ENCODE assay signal across 21 cellular contexts in genomic region chr17:75224983-75225382, GRCh38. TPM values are rescaled to one million over a fixed set of nuclear protein-coding genes. Genes with fewer than 3 reads are reported as not detected.
DNase-seq lines count a peak whose midpoint lies in the region; ATAC-seq, FAIRE-seq and TF ChIP-seq lines count a peak whose summit lies in the region.
"Had no signal": no experiment of that assay in that cellular context is flagged by ENCODE, and none has a peak within 500 bp of the region (broad histone marks: within the 10 kb centered on the region; RNA-seq: fewer than 3 reads in every experiment).

No MANE protein-coding gene starts in this region.

- no peak overlapping the region for H3K4me3 ChIP-seq in K562
- H3K4me3 ChIP-seq: GM23248, PC-9 had no signal

- ATAC-seq in K562 (no peak), esophagus mucosa (peak; percentile 9)

- WGBS in K562 (ENCODE audit: insufficient coverage, low coverage, missing lambda C conversion rate): 88% methylated on average over 12 of the region's 12 CpGs

- FAIRE-seq in K562 (lab: Jason Lieb, UNC): no peak
- FAIRE-seq: D721Med had no signal

- no peaks in the 10 kb centered on the region for H3K9me1 ChIP-seq in K562 (ENCODE audit: control insufficient read depth, insufficient read depth, low read length)

- H3K27ac Mint-ChIP-seq in activated T-cell treated with anti-CD3 and anti-CD28 coated beads, Interleukin-2, amount 50 U/mL, for 24 hours: peak overlapping the region; percentile 79
- no peak overlapping the region for H3K27ac Mint-ChIP-seq in Calu3 (ENCODE audit: unreplicated experiment)
- H3K27ac Mint-ChIP-seq: H9 had no signal

- TF ChIP-seq CTCF in K562 (IDR thresholded peaks at IDR 0.05 in 2 of 3, conservative IDR thresholded peaks at IDR 0.05 in 1 of 3; ENCODE audit: insufficient read depth in 2 of 3, low read depth in 1 of 3, low read length in 3 of 3) (no peak), Calu3 (IDR thresholded peaks at IDR 0.05; ENCODE audit: unreplicated experiment) (no peak)

- CTCF ChIA-PET in K562 (lab: Yijun Ruan, JAX; ENCODE audit: low intra/inter-chr PET ratio) (no interaction called here), Calu3 (lab: Charles Lee) (no interaction called here)

- no peaks in the 10 kb centered on the region for H3K9me3 Mint-ChIP-seq in activated T-cell treated with anti-CD3 and anti-CD28 coated beads, Interleukin-2, amount 50 U/mL, for 24 hours
- no peaks in the 10 kb centered on the region for H3K9me3 Mint-ChIP-seq in Calu3 (ENCODE audit: low read depth, unreplicated experiment)
- H3K9me3 Mint-ChIP-seq: H9 had no signal

- TF ChIP-seq EP300 in K562 (IDR thresholded peaks at IDR 0.05; ENCODE audit: low read length): no peak

- H3K9me3 ChIP-seq in K562 (replicated peaks; ENCODE audit: control insufficient read depth, insufficient read depth, low read depth, low read length): no peaks in the 10 kb centered on the region
- H3K9me3 ChIP-seq: BE2C had no signal

- TF ChIP-seq RAD21 in K562 (CRISPR knock-in tag; conservative IDR thresholded peaks at IDR 0.05 in 1 of 2, IDR thresholded peaks at IDR 0.05 in 1 of 2): no peak

- intact Hi-C loops in K562 (cut with micrococcal nuclease) (no loop called here), Calu3 (cut with micrococcal nuclease; ENCODE audit: unreplicated experiment) (no loop called here)

- H3K27me3 Mint-ChIP-seq in activated T-cell treated with anti-CD3 and anti-CD28 coated beads, Interleukin-2, amount 50 U/mL, for 24 hours: no peaks in the 10 kb centered on the region
- H3K27me3 Mint-ChIP-seq in Calu3 (ENCODE audit: unreplicated experiment): no peaks in the 10 kb centered on the region

- H3K4me1 Mint-ChIP-seq in activated T-cell treated with anti-CD3 and anti-CD28 coated beads, Interleukin-2, amount 50 U/mL, for 24 hours (ENCODE audit: low read depth): peaks cover 12% of the 10 kb centered on the region
- H3K4me1 Mint-ChIP-seq in Calu3 (ENCODE audit: low read depth, unreplicated experiment): no peaks in the 10 kb centered on the region
- H3K4me1 Mint-ChIP-seq: H9 had no signal

- in situ Hi-C loops in K562 (cut with MboI): no loop called here

- H3K9ac ChIP-seq in K562 (ENCODE audit: insufficient read depth in 1 of 2, low read depth in 2 of 2, low read length in 2 of 2): 0 out of 4 replicates have a peak overlapping the region, but pooled peaks of 1 of the 2 experiments have one; percentile 41
- H3K9ac ChIP-seq: GM23248 had no signal

- no peaks in the 10 kb centered on the region for H3K4me1 ChIP-seq in K562 (replicated peaks in 1 of 2; ENCODE audit: control insufficient read depth in 2 of 2, insufficient read depth in 2 of 2, low read length in 2 of 2)
- H3K4me1 ChIP-seq: BE2C had no signal

- H2AFZ ChIP-seq in K562 (ENCODE audit: low read depth, low read length): no peak overlapping the region
- H2AFZ ChIP-seq: GM23248, PC-9 had no signal

- H3K36me3 Mint-ChIP-seq in activated T-cell treated with anti-CD3 and anti-CD28 coated beads, Interleukin-2, amount 50 U/mL, for 24 hours (ENCODE audit: low read depth): peaks cover 86% of the 10 kb centered on the region
- H3K36me3 Mint-ChIP-seq in Calu3 (ENCODE audit: insufficient read depth, unreplicated experiment): peaks cover 57% of the 10 kb centered on the region

- 0 out of 3 replicates have a peak, but pooled peaks cover 5% of the 10 kb centered on the region for H3K79me2 ChIP-seq in K562 (ENCODE audit: control insufficient read depth, insufficient read depth, low read length)

- no peaks in the 10 kb centered on the region for H4K20me1 ChIP-seq in K562 (replicated peaks; ENCODE audit: control insufficient read depth, insufficient read depth, low read length)

- POLR2A ChIA-PET in K562 (lab: Yijun Ruan, JAX): interaction anchor here (0.8 to 1.9 kb wide), 5 partner anchors 10 to 154 kb away, joined by 3 to 6 read pairs (median 4); partner anchors contain the start of gene MRPS7

- BruUV-seq in K562 (replicated peaks; lab: Mats Ljungman, UMichigan) (no TSS peak), Calu3 (replicated peaks; lab: Mats Ljungman, UMichigan) (no TSS peak)

- no peak for DNase-seq in activated T-cell treated with anti-CD3 and anti-CD28 coated beads, Interleukin-2, amount 50 U/mL, for 24 hours
- DNase-seq in activated T-cell treated with anti-CD3 and anti-CD28 coated beads, Interleukin-2, amount 50 U/mL, for 48 hours: no peak
- DNase-seq in AG20443 (ENCODE audit: low spot score) (peak; percentile 14), K562 (ENCODE audit: extremely low read depth in 1 of 4, low spot score in 3 of 4) (no peak), Calu3 (no peak), amygdala (lab: John Stamatoyannopoulos, UW) (no peak), NCI-H2171 (lab: John Stamatoyannopoulos, UW) (no peak)
- DNase-seq: BE2C, GM23248, H9, Kasumi-1, NCI-H1105, NCI-H1436 treated with DMSO at 0.1 percent for 48 hours, NCI-H187 treated with DMSO at 0.1 percent for 48 hours, NCI-H526 treated with DMSO at 0.1 percent for 48 hours, PC-9, RPMI8226, SHP77 had no signal

- H3K27ac ChIP-seq in K562 (ENCODE audit: extremely low read depth, low read depth, low read length): no peak overlapping the region
- H3K27ac ChIP-seq: 22Rv1, GM23248, PC-9 had no signal

- no peak for TF ChIP-seq POLR2A in K562 (conservative IDR thresholded peaks at IDR 0.05)

- H3K27me3 ChIP-seq in K562 (ENCODE audit: control insufficient read depth in 2 of 2, insufficient read depth in 2 of 2, low read length in 2 of 2): no peaks in the 10 kb centered on the region
- H3K27me3 ChIP-seq: BE2C had no signal

- peaks cover 78% of the 10 kb centered on the region for H3K36me3 ChIP-seq in K562 (ENCODE audit: control insufficient read depth, insufficient read depth, low read length)

- H3K4me2 ChIP-seq in K562 (ENCODE audit: insufficient read depth, low read length): no peak overlapping the region
- H3K4me2 ChIP-seq: PC-9 had no signal

- no peak overlapping the region for H3K4me3 Mint-ChIP-seq in activated T-cell treated with anti-CD3 and anti-CD28 coated beads, Interleukin-2, amount 50 U/mL, for 24 hours
- H3K4me3 Mint-ChIP-seq in Calu3 (ENCODE audit: low read depth, unreplicated experiment): no peak overlapping the region
- H3K4me3 Mint-ChIP-seq: H9 had no signal

RNA-seq across cellular contexts. Expression of gene NUP85, which starts 19.5 kb away (rescaled TPM):
- 303 and 492 TPM in 2 replicates for total RNA-seq in K562 (2011; cell fraction: chromatin; rRNA removed; ENCODE audit: low replicate concordance)
- 243 and 287 TPM in 2 replicates for total RNA-seq in K562 (2011; cell fraction: nucleolus; rRNA removed)
- 239 and 282 TPM in 2 replicates for total RNA-seq in K562 (2011; cell fraction: nucleoplasm; rRNA removed)
- total RNA-seq in K562 (2014; rRNA removed) (50.2 and 52.4 TPM in 2 replicates), K562 (2014; rRNA removed; fragmentation: Illumina TruSeq; extraction: Trizol) (99.8 and 115 TPM in 2 replicates), K562 (2015; rRNA removed; fragmentation: Illumina TruSeq; extraction: Trizol) (77.1 and 81.2 TPM in 2 replicates), K562 (2021) (121 and 127 TPM in 2 replicates), esophagus mucosa (43.0 TPM), Calu3 (2022) (116 and 117 TPM in 2 replicates)
- polyA plus RNA-seq in K562 (2011; rRNA removed) (128 and 135 TPM in 2 replicates), K562 (2014; fragmentation: Illumina TruSeq; extraction: Trizol) (82.2 and 83.7 TPM in 2 replicates), K562 (2014; fragmentation: Nextera tagmentation; extraction: Ambion mirVana) (100 to 1,000 TPM; 156 to 177 TPM), K562 (2014; rRNA removed) (110 and 116 TPM in 2 replicates)
- polyA plus RNA-seq in K562 (2011; cell fraction: cytosol; rRNA removed): 184 and 192 TPM in 2 replicates
- 521 and 638 TPM in 2 replicates for polyA plus RNA-seq in K562 (2011; cell fraction: nucleus; rRNA removed)
- 56.6 and 88.3 TPM in 2 replicates for polyA plus RNA-seq in K562 (2012)
- polyA minus RNA-seq in K562 (2011; rRNA and poly(A)+ RNA removed): 62.4 and 87.2 TPM in 2 replicates
- 45.2 and 54.1 TPM in 2 replicates for polyA minus RNA-seq in K562 (2011; cell fraction: cytosol; rRNA and poly(A)+ RNA removed)
- polyA minus RNA-seq in K562 (2011; cell fraction: nucleus; rRNA and poly(A)+ RNA removed): 79.4 and 108 TPM in 2 replicates

RNA-seq across cellular contexts. Expression of gene GGA3, which starts 36.4 kb away (rescaled TPM):
- 229 and 410 TPM in 2 replicates for total RNA-seq in K562 (2011; cell fraction: chromatin; rRNA removed; ENCODE audit: low replicate concordance)
- total RNA-seq in K562 (2011; cell fraction: nucleolus; rRNA removed): 168 and 211 TPM in 2 replicates
- 138 and 145 TPM in 2 replicates for total RNA-seq in K562 (2011; cell fraction: nucleoplasm; rRNA removed)
- total RNA-seq in K562 (2014; rRNA removed) (16.3 and 27.7 TPM in 2 replicates), K562 (2014; rRNA removed; fragmentation: Illumina TruSeq; extraction: Trizol) (25.4 and 26.5 TPM in 2 replicates), K562 (2015; rRNA removed; fragmentation: Illumina TruSeq; extraction: Trizol) (21.3 and 23.7 TPM in 2 replicates), K562 (2021) (60.9 and 64.9 TPM in 2 replicates), esophagus mucosa (20.6 TPM), Calu3 (2022) (63.1 and 64.4 TPM in 2 replicates)
- polyA plus RNA-seq in K562 (2011; rRNA removed) (40.9 and 74.6 TPM in 2 replicates), K562 (2014; fragmentation: Illumina TruSeq; extraction: Trizol) (51.7 and 54.2 TPM in 2 replicates), K562 (2014; fragmentation: Nextera tagmentation; extraction: Ambion mirVana) (1 to 10 TPM; 5.7 to 6.3 TPM), K562 (2014; rRNA removed) (41.2 and 45.9 TPM in 2 replicates)
- polyA plus RNA-seq in K562 (2011; cell fraction: cytosol; rRNA removed): 24.6 and 25.5 TPM in 2 replicates
- polyA plus RNA-seq in K562 (2011; cell fraction: nucleus; rRNA removed): 329 and 442 TPM in 2 replicates
- polyA plus RNA-seq in K562 (2012): 65.7 and 79.7 TPM in 2 replicates
- 76.1 and 105 TPM in 2 replicates for polyA minus RNA-seq in K562 (2011; rRNA and poly(A)+ RNA removed)
- polyA minus RNA-seq in K562 (2011; cell fraction: cytosol; rRNA and poly(A)+ RNA removed): 29.3 and 34.2 TPM in 2 replicates
- polyA minus RNA-seq in K562 (2011; cell fraction: nucleus; rRNA and poly(A)+ RNA removed): 52.4 and 72.0 TPM in 2 replicates

RNA-seq across cellular contexts. Expression of gene MRPS7, which starts 36.7 kb away (rescaled TPM):
- total RNA-seq in K562 (2011; cell fraction: chromatin; rRNA removed; ENCODE audit: low replicate concordance): 58.3 and 91.9 TPM in 2 replicates
- total RNA-seq in K562 (2011; cell fraction: nucleolus; rRNA removed): 73.0 and 88.6 TPM in 2 replicates
- total RNA-seq in K562 (2011; cell fraction: nucleoplasm; rRNA removed): 64.5 and 67.2 TPM in 2 replicates
- total RNA-seq in K562 (2014; rRNA removed) (115 and 137 TPM in 2 replicates), K562 (2014; rRNA removed; fragmentation: Illumina TruSeq; extraction: Trizol) (128 and 142 TPM in 2 replicates), K562 (2015; rRNA removed; fragmentation: Illumina TruSeq; extraction: Trizol) (124 and 132 TPM in 2 replicates), K562 (2021) (117 and 120 TPM in 2 replicates), esophagus mucosa (59.1 TPM), Calu3 (2022) (62.0 and 69.7 TPM in 2 replicates)
- polyA plus RNA-seq in K562 (2011; rRNA removed) (90.8 and 115 TPM in 2 replicates), K562 (2014; fragmentation: Illumina TruSeq; extraction: Trizol) (140 and 153 TPM in 2 replicates), K562 (2014; fragmentation: Nextera tagmentation; extraction: Ambion mirVana) (100 to 1,000 TPM; 236 to 244 TPM), K562 (2014; rRNA removed) (107 and 126 TPM in 2 replicates)
- polyA plus RNA-seq in K562 (2011; cell fraction: cytosol; rRNA removed): 83.0 and 98.9 TPM in 2 replicates
- 73.0 and 76.0 TPM in 2 replicates for polyA plus RNA-seq in K562 (2011; cell fraction: nucleus; rRNA removed)
- polyA plus RNA-seq in K562 (2012): 60.3 and 98.2 TPM in 2 replicates
- polyA minus RNA-seq in K562 (2011; rRNA and poly(A)+ RNA removed): 75.2 and 86.1 TPM in 2 replicates
- polyA minus RNA-seq in K562 (2011; cell fraction: cytosol; rRNA and poly(A)+ RNA removed): 34.9 and 44.7 TPM in 2 replicates
- polyA minus RNA-seq in K562 (2011; cell fraction: nucleus; rRNA and poly(A)+ RNA removed): 34.5 and 47.3 TPM in 2 replicates

RNA-seq across cellular contexts. Expression of gene SUMO2, which starts 42.2 kb away (rescaled TPM):
- total RNA-seq in K562 (2011; cell fraction: chromatin; rRNA removed; ENCODE audit: low replicate concordance): 15.8 and 22.4 TPM in 2 replicates
- 14.9 and 18.3 TPM in 2 replicates for total RNA-seq in K562 (2011; cell fraction: nucleolus; rRNA removed)
- 30.7 and 43.9 TPM in 2 replicates for total RNA-seq in K562 (2011; cell fraction: nucleoplasm; rRNA removed)
- total RNA-seq in K562 (2014; rRNA removed) (170 and 203 TPM in 2 replicates), K562 (2014; rRNA removed; fragmentation: Illumina TruSeq; extraction: Trizol) (379 and 441 TPM in 2 replicates), K562 (2015; rRNA removed; fragmentation: Illumina TruSeq; extraction: Trizol) (361 and 419 TPM in 2 replicates), K562 (2021) (511 and 520 TPM in 2 replicates), esophagus mucosa (317 TPM), Calu3 (2022) (401 and 429 TPM in 2 replicates)
- polyA plus RNA-seq in K562 (2011; rRNA removed) (414 and 505 TPM in 2 replicates), K562 (2014; fragmentation: Illumina TruSeq; extraction: Trizol) (233 and 262 TPM in 2 replicates), K562 (2014; fragmentation: Nextera tagmentation; extraction: Ambion mirVana) (100 to 1,000 TPM; 570 to 733 TPM), K562 (2014; rRNA removed) (157 and 222 TPM in 2 replicates)
- 43.5 and 104 TPM in 2 replicates for polyA plus RNA-seq in K562 (2011; cell fraction: cytosol; rRNA removed)
- 60.3 and 118 TPM in 2 replicates for polyA plus RNA-seq in K562 (2011; cell fraction: nucleus; rRNA removed)
- polyA plus RNA-seq in K562 (2012): 290 and 393 TPM in 2 replicates
- polyA minus RNA-seq in K562 (2011; rRNA and poly(A)+ RNA removed): 133 and 157 TPM in 2 replicates
- polyA minus RNA-seq in K562 (2011; cell fraction: cytosol; rRNA and poly(A)+ RNA removed): 208 and 214 TPM in 2 replicates
- polyA minus RNA-seq in K562 (2011; cell fraction: nucleus; rRNA and poly(A)+ RNA removed): 9.2 and 28.8 TPM in 2 replicates

RNA-seq across cellular contexts. Expression of gene MIF4GD, which starts 46.0 kb away (rescaled TPM):
- 28.8 and 42.4 TPM in 2 replicates for total RNA-seq in K562 (2011; cell fraction: chromatin; rRNA removed; ENCODE audit: low replicate concordance)
- total RNA-seq in K562 (2011; cell fraction: nucleolus; rRNA removed): 36.0 and 43.4 TPM in 2 replicates
- 32.6 and 37.5 TPM in 2 replicates for total RNA-seq in K562 (2011; cell fraction: nucleoplasm; rRNA removed)
- total RNA-seq in K562 (2014; rRNA removed) (22.4 and 25.2 TPM in 2 replicates), K562 (2014; rRNA removed; fragmentation: Illumina TruSeq; extraction: Trizol) (11.8 and 12.3 TPM in 2 replicates), K562 (2015; rRNA removed; fragmentation: Illumina TruSeq; extraction: Trizol) (13.2 and 14.0 TPM in 2 replicates), K562 (2021) (23.0 and 27.1 TPM in 2 replicates), esophagus mucosa (18.4 TPM), Calu3 (2022) (25.7 and 29.5 TPM in 2 replicates)
- polyA plus RNA-seq in K562 (2011; rRNA removed) (50.8 and 53.9 TPM in 2 replicates), K562 (2014; fragmentation: Illumina TruSeq; extraction: Trizol) (25.5 and 28.1 TPM in 2 replicates), K562 (2014; fragmentation: Nextera tagmentation; extraction: Ambion mirVana) (10 to 100 TPM; 46.7 to 63.8 TPM), K562 (2014; rRNA removed) (30.6 and 36.0 TPM in 2 replicates)
- polyA plus RNA-seq in K562 (2011; cell fraction: cytosol; rRNA removed): 71.3 and 91.1 TPM in 2 replicates
- 56.0 and 67.5 TPM in 2 replicates for polyA plus RNA-seq in K562 (2011; cell fraction: nucleus; rRNA removed)
- 28.0 and 61.3 TPM in 2 replicates for polyA plus RNA-seq in K562 (2012)
- polyA minus RNA-seq in K562 (2011; rRNA and poly(A)+ RNA removed): 25.6 TPM in 2 replicates
- polyA minus RNA-seq in K562 (2011; cell fraction: cytosol; rRNA and poly(A)+ RNA removed): 13.5 and 16.8 TPM in 2 replicates
- polyA minus RNA-seq in K562 (2011; cell fraction: nucleus; rRNA and poly(A)+ RNA removed): 8.3 and 15.0 TPM in 2 replicates
